8 cellular contexts compared by ENCODE assay signal in the genomic region with DNA sequence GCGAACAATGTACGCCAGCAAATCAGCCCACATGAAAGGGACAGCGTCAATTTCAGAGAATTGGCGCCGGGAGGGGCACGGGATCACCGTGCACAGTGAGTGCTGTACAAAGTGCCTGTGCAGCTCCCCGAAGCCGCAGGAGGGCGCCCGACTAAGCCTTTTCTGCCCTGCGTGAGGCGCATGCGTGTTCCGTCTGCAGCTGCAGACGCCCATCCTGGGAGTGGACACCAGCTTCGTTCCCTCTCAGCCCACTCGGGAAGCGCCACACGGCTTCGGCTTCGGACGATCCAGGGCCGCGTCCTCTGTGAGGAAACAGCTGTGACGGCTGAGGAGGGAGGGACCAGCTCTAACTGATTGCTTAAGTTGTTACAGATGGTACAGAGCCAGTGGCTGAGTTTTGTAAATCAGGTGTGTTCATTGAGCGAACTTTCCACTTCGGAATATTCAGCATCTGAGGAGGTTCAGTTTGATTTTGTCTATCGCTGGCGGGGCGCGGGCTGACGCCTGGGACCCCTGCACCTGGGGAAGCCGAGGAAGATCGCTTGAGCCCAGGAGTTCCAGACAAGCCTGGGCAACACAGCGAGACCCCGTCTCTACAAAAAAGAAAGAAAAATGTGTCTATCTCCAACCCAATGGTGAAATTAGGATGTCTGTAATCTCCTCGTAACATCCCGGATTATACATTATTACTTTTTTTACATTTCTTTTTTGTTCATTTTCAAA.
A peak's percentile ranks its signal among the peaks of the same experiment; 100 is the strongest.
DNase-seq lines count a peak whose midpoint lies in the region; ATAC-seq and TF ChIP-seq lines count a peak whose summit lies in the region.

No MANE protein-coding gene starts in this region.

- H3K4me3 Mint-ChIP-seq in nephron, result peak overlapping the region; percentile 83 to 85 (median 83)
- H3K4me3 Mint-ChIP-seq in stimulated activated memory B cell treated with anti-CD40 and anti-IgM and Interleukin-4, amounts not matched to agents 10 μg/mL and 1 μg/mL and 100 μg/mL, for 72 hours, result peak overlapping the region; percentile 80

- peaks cover 8% of the 10 kb centered on the region for H3K4me1 Mint-ChIP-seq in nephron
- peaks cover 13% of the 10 kb centered on the region for H3K4me1 Mint-ChIP-seq in stimulated activated memory B cell treated with anti-CD40 and anti-IgM and Interleukin-4, amounts not matched to agents 10 μg/mL and 1 μg/mL and 100 μg/mL, for 72 hours

- TF ChIP-seq CTCF in foreskin fibroblast (IDR thresholded peaks at IDR 0.05; ENCODE audit: low read depth, low read length) (peak; percentile 92), nephron (IDR thresholded peaks at IDR 0.05; ENCODE audit: unreplicated experiment in 3 of 3) (peak; percentile 96 to 97 (median 97))

- TF ChIP-seq POLR2A in Raji (IDR thresholded peaks at IDR 0.05; ENCODE audit: insufficient read depth, low read depth, low read length), result peak; percentile 81

- peak; percentile 92 for ATAC-seq in stimulated activated memory B cell treated with anti-CD40 and anti-IgM and Interleukin-4, amounts not matched to agents 10 μg/mL and 1 μg/mL and 100 μg/mL, for 72 hours
- ATAC-seq in GM21526 (IDR thresholded peaks at IDR 0.05; ENCODE audit: low FRiP score, unreplicated experiment), result no peak

- H3K27ac Mint-ChIP-seq in nephron, result peak overlapping the region in 2 of 3 experiments; percentile 45 to 54
- H3K27ac Mint-ChIP-seq in stimulated activated memory B cell treated with anti-CD40 and anti-IgM and Interleukin-4, amounts not matched to agents 10 μg/mL and 1 μg/mL and 100 μg/mL, for 72 hours, result no peak overlapping the region

- no peaks in the 10 kb centered on the region for H3K9me3 ChIP-seq in KOPT-K1 (ENCODE audit: insufficient read depth, low read length, poor library complexity, severe bottlenecking)

- DNase-seq in EH (ENCODE audit: low read depth) (peak; percentile 88), activated gamma-delta T cell treated with Interleukin-2 at 50 U/mL for 16 hours (peak; percentile 91), foreskin fibroblast (peak; percentile 79 to 94)

- peaks cover 29% of the 10 kb centered on the region for H3K27me3 Mint-ChIP-seq in nephron (ENCODE audit: low read depth)
- peaks cover 72% of the 10 kb centered on the region for H3K27me3 Mint-ChIP-seq in stimulated activated memory B cell treated with anti-CD40 and anti-IgM and Interleukin-4, amounts not matched to agents 10 μg/mL and 1 μg/mL and 100 μg/mL, for 72 hours

- H3K4me3 ChIP-seq in foreskin fibroblast (ENCODE audit: low read depth in 1 of 2, low read length in 2 of 2), result peak overlapping the region; percentile 30 to 53

- no peaks in the 10 kb centered on the region for H3K36me3 Mint-ChIP-seq in nephron (ENCODE audit: low read depth)
- H3K36me3 Mint-ChIP-seq in stimulated activated memory B cell treated with anti-CD40 and anti-IgM and Interleukin-4, amounts not matched to agents 10 μg/mL and 1 μg/mL and 100 μg/mL, for 72 hours, result peaks cover 5% of the 10 kb centered on the region

- no peaks in the 10 kb centered on the region for H3K36me3 ChIP-seq in KOPT-K1 (ENCODE audit: insufficient read depth, low read length)

- peaks cover 6% of the 10 kb centered on the region for H3K9me3 Mint-ChIP-seq in nephron
- H3K9me3 Mint-ChIP-seq in stimulated activated memory B cell treated with anti-CD40 and anti-IgM and Interleukin-4, amounts not matched to agents 10 μg/mL and 1 μg/mL and 100 μg/mL, for 72 hours, result no peaks in the 10 kb centered on the region

- peak overlapping the region; percentile 15 for H3K27ac ChIP-seq in KOPT-K1 (ENCODE audit: low read depth, low read length, poor library complexity, severe bottlenecking)
